ENCODE assay signal across 21 cellular contexts in the genomic region with DNA sequence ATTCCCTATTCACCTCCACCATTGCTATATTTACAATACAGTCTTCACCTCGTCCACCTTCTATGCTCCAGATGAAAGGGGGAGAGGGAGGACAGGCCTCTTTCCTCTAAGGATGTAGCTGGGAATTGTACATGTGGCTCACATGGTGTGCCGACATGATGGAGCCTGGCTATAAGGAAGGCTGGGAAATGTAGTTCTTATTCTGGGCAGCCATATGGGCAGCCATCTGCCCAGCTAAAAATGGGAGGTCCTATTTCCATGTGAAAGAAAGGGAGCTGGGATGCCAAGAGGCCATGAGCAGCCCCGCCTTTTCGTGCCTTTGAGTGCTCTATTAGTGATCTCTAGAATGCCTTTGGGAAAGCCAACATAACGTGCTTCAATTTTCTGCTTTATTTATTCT. TPM values are rescaled to one million over a fixed set of nuclear protein-coding genes. Genes with fewer than 3 reads are reported as not detected.
DNase-seq lines count a peak whose midpoint lies in the region; ATAC-seq and TF ChIP-seq lines count a peak whose summit lies in the region.
"Had no signal": no experiment of that assay in that cellular context is flagged by ENCODE, and none has a peak within 500 bp of the region (broad histone marks: within the 10 kb centered on the region; RNA-seq: fewer than 3 reads in every experiment).

No MANE protein-coding gene starts in this region.

- CTCF ChIA-PET in activated CD4-positive, alpha-beta memory T cell treated with anti-CD3 and anti-CD28 coated beads for 36 hours (lab: Charles Lee), result no interaction called here

- no peak overlapping the region for H3K4me3 Mint-ChIP-seq in activated CD4-positive, alpha-beta memory T cell treated with anti-CD3 and anti-CD28 coated beads for 36 hours
- H3K4me3 Mint-ChIP-seq: central memory CD8-positive, alpha-beta T cell; natural killer cell treated with Interleukin-12 subunit alpha and Interleukin-12 subunit beta and Interleukin-15 and Interleukin-18, amount 100 ng/mL, for 72 hours had no signal

- H3K27me3 ChIP-seq in dorsolateral prefrontal cortex, result no peaks in the 10 kb centered on the region
- H3K27me3 ChIP-seq: spleen had no signal

- ATAC-seq in Right ventricle myocardium inferior, result no peak

- intact Hi-C loops in dorsolateral prefrontal cortex (cut with DNase I) (no loop called here), Right ventricle myocardium inferior (cut with DNase I) (no loop called here)
- intact Hi-C loops in activated CD4-positive, alpha-beta memory T cell treated with anti-CD3 and anti-CD28 coated beads for 36 hours (cut with micrococcal nuclease), result no loop called here

- TF ChIP-seq CTCF in dorsolateral prefrontal cortex (IDR thresholded peaks at IDR 0.05 in 54 of 56, conservative IDR thresholded peaks at IDR 0.05 in 2 of 56; ENCODE audit: low read depth in 1 of 56, partially characterized antibody in 56 of 56), result no peak

- H3K36me3 Mint-ChIP-seq in activated CD4-positive, alpha-beta memory T cell treated with anti-CD3 and anti-CD28 coated beads for 36 hours, result no peaks in the 10 kb centered on the region
- H3K36me3 Mint-ChIP-seq: natural killer cell treated with Interleukin-12 subunit alpha and Interleukin-12 subunit beta and Interleukin-15 and Interleukin-18, amount 100 ng/mL, for 72 hours had no signal

- no peaks in the 10 kb centered on the region for H3K9me3 Mint-ChIP-seq in activated CD4-positive, alpha-beta memory T cell treated with anti-CD3 and anti-CD28 coated beads for 36 hours
- H3K9me3 Mint-ChIP-seq: central memory CD8-positive, alpha-beta T cell; natural killer cell treated with Interleukin-12 subunit alpha and Interleukin-12 subunit beta and Interleukin-15 and Interleukin-18, amount 100 ng/mL, for 72 hours had no signal

- H3K4me3 ChIP-seq in dorsolateral prefrontal cortex, result no peak overlapping the region
- H3K4me3 ChIP-seq: spleen had no signal

- peak overlapping the region in 53 of 59 donors; percentile 3 to 91 (median 82) for H3K27ac ChIP-seq in dorsolateral prefrontal cortex
- H3K27ac ChIP-seq: 22Rv1, spleen had no signal

- no peak overlapping the region for H3K27ac Mint-ChIP-seq in activated CD4-positive, alpha-beta memory T cell treated with anti-CD3 and anti-CD28 coated beads for 36 hours
- H3K27ac Mint-ChIP-seq: natural killer cell treated with Interleukin-12 subunit alpha and Interleukin-12 subunit beta and Interleukin-15 and Interleukin-18, amount 100 ng/mL, for 72 hours had no signal

- H3K27me3 Mint-ChIP-seq in activated CD4-positive, alpha-beta memory T cell treated with anti-CD3 and anti-CD28 coated beads for 36 hours, result peaks cover 12% of the 10 kb centered on the region

- DNase-seq in DMS153 (lab: John Stamatoyannopoulos, UW) (peak; percentile 4), DMS153 treated with DMSO at 0.1 percent for 48 hours (lab: John Stamatoyannopoulos, UW; ENCODE audit: unreplicated experiment) (no peak), NCI-H446 treated with DMSO at 0.1 percent for 48 hours (lab: John Stamatoyannopoulos, UW) (peak; percentile 88), dorsolateral prefrontal cortex (peak in 3 of 10 donors; percentile 35 to 85 (median 52)), retina (peak; percentile 73), Right ventricle myocardium inferior (ENCODE audit: missing footprints) (no peak)
- DNase-seq in activated CD4-positive, alpha-beta memory T cell treated with anti-CD3 and anti-CD28 coated beads for 36 hours, result no peak
- DNase-seq in activated CD8-positive, alpha-beta memory T cell treated with anti-CD3 and anti-CD28 coated beads for 24 hours, result no peak
- DNase-seq: activated CD4-positive, alpha-beta T cell treated with anti-CD3 and anti-CD28 coated beads for 48 hours; activated CD8-positive, alpha-beta memory T cell treated with anti-CD3 and anti-CD28 coated beads, Interleukin-2, amount 50 U/mL, for 48 hours; activated gamma-delta T cell treated with Interleukin-2 at 50 U/mL for 16 hours; amniotic stem cell; hippocampal formation; kidney glomerular epithelial cell; mesenchymal stem cell; NCI-H1436 treated with DMSO at 0.1 percent for 48 hours; NK-92 treated with Interleukin-12 subunit alpha and Interleukin-12 subunit beta, amount 100 ng/mL, for 24 hours; spleen had no signal

- H3K4me1 Mint-ChIP-seq in activated CD4-positive, alpha-beta memory T cell treated with anti-CD3 and anti-CD28 coated beads for 36 hours (ENCODE audit: low read depth), result no peaks in the 10 kb centered on the region
- H3K4me1 Mint-ChIP-seq: central memory CD8-positive, alpha-beta T cell had no signal

- POLR2A ChIA-PET in activated CD4-positive, alpha-beta memory T cell treated with anti-CD3 and anti-CD28 coated beads for 36 hours (lab: Charles Lee), result no interaction called here

RNA-seq across cellular contexts. Expression of gene MGLL, which starts 27.1 kb away (rescaled TPM):
- total RNA-seq in dorsolateral prefrontal cortex (100 to 1,000 TPM in 117 of 120 experiments, 10 to 100 TPM in 3; 73.9 to 334 (median 144) TPM), Right ventricle myocardium inferior (74.1 TPM)
- total RNA-seq in activated CD4-positive, alpha-beta memory T cell treated with anti-CD3 and anti-CD28 coated beads for 36 hours, result under 1 TPM; 0.31 to 0.41 TPM

Comparison
In these comparisons a context has a peak if more than half of its experiments do, and no peak if none do; other contexts are left out.
1. DNase-seq: peak in DMS153 (single experiment), NCI-H446 treated with DMSO at 0.1 percent for 48 hours (single experiment) and retina (single experiment); none in DMS153 treated with DMSO at 0.1 percent for 48 hours (single experiment), Right ventricle myocardium inferior (single experiment), activated CD4-positive, alpha-beta memory T cell treated with anti-CD3 and anti-CD28 coated beads for 36 hours (single experiment) and activated CD8-positive, alpha-beta memory T cell treated with anti-CD3 and anti-CD28 coated beads for 24 hours (single experiment).
2. RNA of gene MGLL, which starts 27.1 kb away (total RNA-seq): 73.9 to 334 TPM in dorsolateral prefrontal cortex and 74.1 TPM in Right ventricle myocardium inferior (single experiment); 0.31 to 0.41 TPM in activated CD4-positive, alpha-beta memory T cell treated with anti-CD3 and anti-CD28 coated beads for 36 hours; every median in the first group is over 10 times any median in the second.